Comparison of ENCODE assay signal across 17 cellular contexts in genomic region chr12:130815028-130815741, GRCh38. TPM values are rescaled to one million over a fixed set of nuclear protein-coding genes. Genes with fewer than 3 reads are reported as not detected.
DNase-seq lines count a peak whose midpoint lies in the region; ATAC-seq, FAIRE-seq and TF ChIP-seq lines count a peak whose summit lies in the region.
"Had no signal": no experiment of that assay in that cellular context is flagged by ENCODE, and none has a peak within 500 bp of the region (broad histone marks: within the 10 kb centered on the region; RNA-seq: fewer than 3 reads in every experiment).

No MANE protein-coding gene starts in this region.

- H2AFZ ChIP-seq in HepG2 (ENCODE audit: low read length) (no peak overlapping the region), hepatocyte (no peak overlapping the region)

- no peak for TF ChIP-seq CTCF in HepG2 (CRISPR knock-in tag; IDR thresholded peaks at IDR 0.05)
- no peak for TF ChIP-seq CTCF in hepatocyte (IDR thresholded peaks at IDR 0.05; ENCODE audit: poor library complexity)

- H3K9ac ChIP-seq in HepG2 (ENCODE audit: insufficient read depth, low read depth, low read length) = no peak overlapping the region

- H3K9me2 ChIP-seq in hepatocyte (replicated peaks; ENCODE audit: insufficient read depth) = no peaks in the 10 kb centered on the region

- H3K36me3 Mint-ChIP-seq in stimulated activated memory B cell treated with anti-CD40 and anti-IgM and Interleukin-4, amounts not matched to agents 10 μg/mL and 1 μg/mL and 100 μg/mL, for 72 hours = peaks cover 19% of the 10 kb centered on the region

- in situ Hi-C loops in HepG2 (cut with HindIII; ENCODE audit: extremely low pct_ligation_motif_present, low pct_unique_long_range_greater_than_20kb) = loop anchor here (5.0 kb wide), 1 partner anchor 53 kb away; no protein-coding TSS in a partner anchor

- H3K27me3 ChIP-seq in HepG2 (ENCODE audit: control insufficient read depth in 1 of 2, insufficient read depth in 2 of 2, low read length in 2 of 2) (no peaks in the 10 kb centered on the region), hepatocyte (no peaks in the 10 kb centered on the region)
- H3K27me3 ChIP-seq: BE2C, suprapubic skin had no signal

- no peak for TF ChIP-seq EP300 in HepG2 (IDR thresholded peaks at IDR 0.05; ENCODE audit: low read depth in 2 of 2, low read length in 2 of 2)
- TF ChIP-seq EP300 in HepG2 (CRISPR knock-in tag; IDR thresholded peaks at IDR 0.05; ENCODE audit: borderline replicate concordance) = no peak

- WGBS in HepG2 (ENCODE audit: low lambda C conversion rate) = 95% methylated on average over 14 of the region's 14 CpGs
- WGBS in hepatocyte (ENCODE audit: low lambda C conversion rate, missing lambda C conversion rate) = 87% methylated on average over 14 of the region's 14 CpGs

- no peak for TF ChIP-seq RAD21 in HepG2 (CRISPR knock-in tag; IDR thresholded peaks at IDR 0.05)

- H3K4me3 ChIP-seq in HepG2 (replicated peaks in 1 of 3; ENCODE audit: insufficient read depth in 1 of 3, low read depth in 2 of 3, low read length in 3 of 3) = no peak overlapping the region
- H3K4me3 ChIP-seq in hepatocyte = no peak overlapping the region
- H3K4me3 ChIP-seq: lower lobe of right lung, smooth muscle cell, suprapubic skin had no signal

- TF ChIP-seq POLR2A in HepG2 (IDR thresholded peaks at IDR 0.05; ENCODE audit: insufficient read depth in 1 of 2, low read depth in 2 of 2, low read length in 2 of 2) = no peak

- H3K4me1 Mint-ChIP-seq in stimulated activated memory B cell treated with anti-CD40 and anti-IgM and Interleukin-4, amounts not matched to agents 10 μg/mL and 1 μg/mL and 100 μg/mL, for 72 hours = peaks cover 25% of the 10 kb centered on the region

- no peak overlapping the region for H3K4me3 Mint-ChIP-seq in stimulated activated memory B cell treated with anti-CD40 and anti-IgM and Interleukin-4, amounts not matched to agents 10 μg/mL and 1 μg/mL and 100 μg/mL, for 72 hours

- CTCF ChIA-PET in HepG2 (lab: Yijun Ruan, JAX; ENCODE audit: low intra/inter-chr PET ratio, low total read pairs) = no interaction called here

- H3K36me3 ChIP-seq in HepG2 (replicated peaks in 1 of 2; ENCODE audit: control insufficient read depth in 1 of 2, insufficient read depth in 2 of 2, low read length in 2 of 2) (peaks cover 9 to 34% of the 10 kb centered on the region in 2 experiments; a peak in 4 of 5 replicates), hepatocyte (replicated peaks; ENCODE audit: insufficient read depth, low read depth) (no peaks in the 10 kb centered on the region)

- no peaks in the 10 kb centered on the region for H3K79me2 ChIP-seq in HepG2 (ENCODE audit: insufficient read depth, low read length)
- H3K79me2 ChIP-seq in hepatocyte = no peaks in the 10 kb centered on the region

- H3K27me3 Mint-ChIP-seq in stimulated activated memory B cell treated with anti-CD40 and anti-IgM and Interleukin-4, amounts not matched to agents 10 μg/mL and 1 μg/mL and 100 μg/mL, for 72 hours = no peaks in the 10 kb centered on the region

- no peak overlapping the region for H3K27ac ChIP-seq in HepG2 (ENCODE audit: extremely low read length, insufficient read depth, low read length)
- H3K27ac ChIP-seq in hepatocyte = no peak overlapping the region
- H3K27ac ChIP-seq: lower lobe of right lung, suprapubic skin had no signal

- H4K20me1 ChIP-seq in HepG2 (ENCODE audit: insufficient read depth, low read length) = no peaks in the 10 kb centered on the region
- no peaks in the 10 kb centered on the region for H4K20me1 ChIP-seq in hepatocyte (ENCODE audit: insufficient read depth, poor library complexity, severe bottlenecking)

- FAIRE-seq in islet of Langerhans (lab: Jason Lieb, UNC) (peak; percentile 55), HepG2 (lab: Jason Lieb, UNC) (no peak)

- H3K4me2 ChIP-seq in HepG2 (ENCODE audit: low read depth, low read length) (no peak overlapping the region), hepatocyte (no peak overlapping the region)
- H3K4me2 ChIP-seq: smooth muscle cell had no signal

- POLR2A ChIA-PET in HepG2 (lab: Yijun Ruan, JAX) = interaction anchor here (1.2 kb wide), 1 partner anchor 39 kb away, joined by 3 read pairs; no protein-coding TSS in a partner anchor

- peak; percentile 38 for ATAC-seq in GM21360 (IDR thresholded peaks at IDR 0.05; ENCODE audit: unreplicated experiment)
- ATAC-seq in stimulated activated memory B cell treated with anti-CD40 and anti-IgM and Interleukin-4, amounts not matched to agents 10 μg/mL and 1 μg/mL and 100 μg/mL, for 72 hours = no peak
- ATAC-seq in HepG2 = no peak
- ATAC-seq in HG02840 (IDR thresholded peaks at IDR 0.05; ENCODE audit: low FRiP score, unreplicated experiment) = no peak
- ATAC-seq: lower lobe of right lung had no signal

- intact Hi-C loops in HepG2 (cut with micrococcal nuclease; ENCODE audit: unreplicated experiment) = loop anchor here (5.0 kb wide), 1 partner anchor 38 kb away; no protein-coding TSS in a partner anchor

- H3K27ac Mint-ChIP-seq in stimulated activated memory B cell treated with anti-CD40 and anti-IgM and Interleukin-4, amounts not matched to agents 10 μg/mL and 1 μg/mL and 100 μg/mL, for 72 hours = peak overlapping the region; percentile 42

- DNase-seq in NCI-H2227 treated with DMSO at 0.1 percent for 48 hours (lab: John Stamatoyannopoulos, UW) = peak; percentile 38
- DNase-seq in HepG2 (ENCODE audit: low spot score) = no peak
- no peak for DNase-seq in hepatocyte (ENCODE audit: low spot score)
- DNase-seq: activated CD4-positive, alpha-beta T cell treated with anti-CD3 and anti-CD28 coated beads for 1 hour; BE2C; GDM1; KG1; lower lobe of right lung; NCI-H1048; NCI-H82; stimulated activated CD4-positive, alpha-beta T cell treated with anti-CD3 and anti-CD28 coated beads, Interleukin-4, amount 100 ng/mL, for 4 hours had no signal

- no TSS peak for BruUV-seq in HepG2 (replicated peaks; lab: Mats Ljungman, UMichigan)

- H3K9me3 Mint-ChIP-seq in stimulated activated memory B cell treated with anti-CD40 and anti-IgM and Interleukin-4, amounts not matched to agents 10 μg/mL and 1 μg/mL and 100 μg/mL, for 72 hours = no peaks in the 10 kb centered on the region

- H3K4me1 ChIP-seq in HepG2 (ENCODE audit: insufficient read depth, low read length) = no peaks in the 10 kb centered on the region
- H3K4me1 ChIP-seq in hepatocyte (ENCODE audit: insufficient read depth) = no peaks in the 10 kb centered on the region

- H3K9me3 ChIP-seq in HepG2 (ENCODE audit: low read length) (no peaks in the 10 kb centered on the region), hepatocyte (ENCODE audit: low read depth) (no peaks in the 10 kb centered on the region)
- H3K9me3 ChIP-seq: BE2C, lower lobe of right lung, suprapubic skin had no signal

TF ChIP-seq in HepG2, 621 proteins besides CTCF, POLR2A, EP300 and RAD21 (continues in another document):
- TF ChIP-seq REL (CRISPR knock-in tag; conservative IDR thresholded peaks at IDR 0.05) = no peak

RNA-seq across cellular contexts. Expression of gene STX2, which starts 23.9 kb away (rescaled TPM):
- total RNA-seq in HepG2 (2016; rRNA removed; fragmentation: Illumina TruSeq; extraction: Trizol) (12.4 and 13.4 TPM in 2 replicates), hepatocyte (16.9 and 23.1 TPM in 2 replicates)
- total RNA-seq in HepG2 (2016; cell fraction: cytosol; rRNA removed; fragmentation: Illumina TruSeq; extraction: Trizol; ENCODE audit: low read depth) = 10.3 and 12.4 TPM in 2 replicates
- total RNA-seq in HepG2 (2016; cell fraction: insoluble cytoplasmic fraction; rRNA removed; fragmentation: Illumina TruSeq; extraction: Trizol) = 11.7 and 13.3 TPM in 2 replicates
- total RNA-seq in HepG2 (2016; cell fraction: membrane; rRNA removed; fragmentation: Illumina TruSeq; extraction: Trizol) = 17.4 and 19.2 TPM in 2 replicates
- total RNA-seq in HepG2 (2016; cell fraction: nucleus; rRNA removed; fragmentation: Illumina TruSeq; extraction: Trizol) = 9.3 and 11.7 TPM in 2 replicates
- polyA plus RNA-seq in HepG2 (2011; rRNA removed) (22.8 and 25.1 TPM in 2 replicates), hepatocyte (12.4 and 15.8 TPM in 2 replicates)
- polyA plus RNA-seq in HepG2 (2011; cell fraction: cytosol; rRNA removed) = 9.8 and 15.2 TPM in 2 replicates
- polyA plus RNA-seq in HepG2 (2011; cell fraction: nucleus; rRNA removed) = 35.1 and 44.2 TPM in 2 replicates
- 13.4 and 16.2 TPM in 2 replicates for polyA plus RNA-seq in HepG2 (2012)
- polyA plus RNA-seq in HepG2 (2016; cell fraction: cytosol; fragmentation: Illumina TruSeq; extraction: Trizol; ENCODE audit: low read depth) = 8.3 and 10.5 TPM in 2 replicates
- 13.2 and 13.7 TPM in 2 replicates for polyA plus RNA-seq in HepG2 (2016; cell fraction: insoluble cytoplasmic fraction; fragmentation: Illumina TruSeq; extraction: Trizol; ENCODE audit: low read depth)
- 14.0 and 15.0 TPM in 2 replicates for polyA plus RNA-seq in HepG2 (2016; cell fraction: membrane; fragmentation: Illumina TruSeq; extraction: Trizol; ENCODE audit: low read depth)
- polyA plus RNA-seq in HepG2 (2016; cell fraction: nucleus; fragmentation: Illumina TruSeq; extraction: Trizol; ENCODE audit: insufficient read depth, low read depth) = 18.7 and 22.3 TPM in 2 replicates
- 8.4 and 9.4 TPM in 2 replicates for polyA minus RNA-seq in HepG2 (2011; rRNA and poly(A)+ RNA removed; ENCODE audit: low replicate concordance)
- 7.5 and 8.7 TPM in 2 replicates for polyA minus RNA-seq in HepG2 (2011; cell fraction: cytosol; rRNA and poly(A)+ RNA removed)
- polyA minus RNA-seq in HepG2 (2011; cell fraction: nucleus; rRNA and poly(A)+ RNA removed) = 19.6 and 26.2 TPM in 2 replicates

RNA-seq across cellular contexts. Expression of gene RAN, which starts 56.7 kb away (rescaled TPM):
- total RNA-seq in HepG2 (2016; rRNA removed; fragmentation: Illumina TruSeq; extraction: Trizol) (1,630 and 2,526 TPM in 2 replicates), hepatocyte (292 and 300 TPM in 2 replicates)
- 453 and 456 TPM in 2 replicates for total RNA-seq in HepG2 (2016; cell fraction: cytosol; rRNA removed; fragmentation: Illumina TruSeq; extraction: Trizol; ENCODE audit: low read depth)
- total RNA-seq in HepG2 (2016; cell fraction: insoluble cytoplasmic fraction; rRNA removed; fragmentation: Illumina TruSeq; extraction: Trizol) = 1,637 and 2,557 TPM in 2 replicates
- total RNA-seq in HepG2 (2016; cell fraction: membrane; rRNA removed; fragmentation: Illumina TruSeq; extraction: Trizol) = 837 and 870 TPM in 2 replicates
- total RNA-seq in HepG2 (2016; cell fraction: nucleus; rRNA removed; fragmentation: Illumina TruSeq; extraction: Trizol) = 527 and 560 TPM in 2 replicates
- polyA plus RNA-seq in HepG2 (2011; rRNA removed) (996 and 1,335 TPM in 2 replicates), hepatocyte (660 and 673 TPM in 2 replicates)
- 979 and 1,087 TPM in 2 replicates for polyA plus RNA-seq in HepG2 (2011; cell fraction: cytosol; rRNA removed)
- polyA plus RNA-seq in HepG2 (2011; cell fraction: nucleus; rRNA removed) = 385 and 550 TPM in 2 replicates
- 1,088 and 1,104 TPM in 2 replicates for polyA plus RNA-seq in HepG2 (2012)
- 580 and 585 TPM in 2 replicates for polyA plus RNA-seq in HepG2 (2016; cell fraction: cytosol; fragmentation: Illumina TruSeq; extraction: Trizol; ENCODE audit: low read depth)
- 2,503 and 2,588 TPM in 2 replicates for polyA plus RNA-seq in HepG2 (2016; cell fraction: insoluble cytoplasmic fraction; fragmentation: Illumina TruSeq; extraction: Trizol; ENCODE audit: low read depth)
- 756 and 768 TPM in 2 replicates for polyA plus RNA-seq in HepG2 (2016; cell fraction: membrane; fragmentation: Illumina TruSeq; extraction: Trizol; ENCODE audit: low read depth)
- polyA plus RNA-seq in HepG2 (2016; cell fraction: nucleus; fragmentation: Illumina TruSeq; extraction: Trizol; ENCODE audit: insufficient read depth, low read depth) = 908 and 932 TPM in 2 replicates
- polyA minus RNA-seq in HepG2 (2011; rRNA and poly(A)+ RNA removed; ENCODE audit: low replicate concordance) = 405 and 954 TPM in 2 replicates
- 424 and 441 TPM in 2 replicates for polyA minus RNA-seq in HepG2 (2011; cell fraction: cytosol; rRNA and poly(A)+ RNA removed)
- 138 and 202 TPM in 2 replicates for polyA minus RNA-seq in HepG2 (2011; cell fraction: nucleus; rRNA and poly(A)+ RNA removed)
